Comparison of ENCODE assay signal across 9 cellular contexts in the genomic region with DNA sequence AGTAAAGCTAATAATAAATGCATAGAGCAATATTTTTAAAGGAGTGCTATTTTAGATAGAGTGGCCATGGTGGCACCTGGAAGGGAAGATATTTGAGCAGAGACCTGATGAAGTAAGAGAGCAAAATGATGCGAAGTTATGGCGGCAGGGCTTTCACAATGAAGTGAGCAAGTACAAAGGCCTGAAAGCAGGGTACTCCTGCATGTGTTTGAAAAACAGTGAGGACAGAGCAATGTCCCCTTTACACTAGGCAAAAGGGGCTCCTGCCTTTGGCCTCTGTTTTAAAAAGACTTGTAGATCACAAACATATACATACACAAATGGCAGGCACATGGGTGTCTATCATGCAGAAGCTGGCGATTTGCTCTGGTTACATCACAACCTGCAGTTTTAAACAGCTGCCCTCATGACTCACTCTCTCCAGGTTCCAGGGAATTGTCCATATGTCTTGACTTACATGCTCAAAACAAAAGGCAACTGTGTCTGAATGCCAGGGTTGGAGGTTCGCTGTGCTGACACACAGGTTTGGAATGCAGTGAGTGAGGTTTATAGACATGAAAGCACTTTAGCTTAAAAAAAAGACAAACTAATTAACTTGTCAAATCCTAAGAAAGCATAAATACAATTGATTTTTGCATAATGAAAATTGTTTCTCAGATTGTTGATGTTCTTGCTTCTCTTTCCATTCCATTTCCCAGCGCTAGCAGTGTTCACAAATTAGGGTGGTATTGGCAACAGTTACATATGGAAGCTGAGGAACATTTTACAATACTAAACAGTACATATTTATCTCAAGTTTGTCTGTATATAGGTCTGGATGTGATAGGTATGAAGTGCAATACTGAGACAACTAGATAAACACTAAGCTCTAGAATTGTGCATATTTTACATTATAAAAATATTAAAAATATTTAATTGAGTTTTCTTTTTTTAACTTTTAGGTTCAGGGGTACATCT.
DNase-seq lines count a peak whose midpoint lies in the region; ATAC-seq and TF ChIP-seq lines count a peak whose summit lies in the region.
"Had no signal": no experiment of that assay in that cellular context is flagged by ENCODE, and none has a peak within 500 bp of the region (broad histone marks: within the 10 kb centered on the region; RNA-seq: fewer than 3 reads in every experiment).

No MANE protein-coding gene starts in this region.

- DNase-seq in COLO668 (lab: John Stamatoyannopoulos, UW; ENCODE audit: unreplicated experiment) (peak; percentile 28), body of pancreas (peak; percentile 39 to 88 (median 60)), left kidney (ENCODE audit: low read depth, low spot score) (peak; percentile 7), NCI-H1092 treated with DMSO at 0.1 percent for 48 hours (lab: John Stamatoyannopoulos, UW) (no peak), mesenteric fat pad (ENCODE audit: low spot score) (no peak), SKM-1 treated with dmso at 0.1 percent for 144 hours (lab: John Stamatoyannopoulos, UW; ENCODE audit: unreplicated experiment) (no peak)
- DNase-seq in NK-92 treated with Interleukin-12 subunit alpha and Interleukin-12 subunit beta, amount 100 ng/mL, for 24 hours (lab: John Stamatoyannopoulos, UW) = no peak
- DNase-seq: activated CD8-positive, alpha-beta T cell treated with anti-CD3 and anti-CD28 coated beads, Interleukin-2, amount 10 ng/mL, durations not matched to agents 7 days and 5 days had no signal

- H3K27me3 ChIP-seq in HUES48 (ENCODE audit: control insufficient read depth, insufficient read depth, low read length) (no peaks in the 10 kb centered on the region), body of pancreas (no peaks in the 10 kb centered on the region)

- no peaks in the 10 kb centered on the region for H3K9me3 ChIP-seq in HUES48 (ENCODE audit: control insufficient read depth, insufficient read depth, low read length)
- H3K9me3 ChIP-seq in body of pancreas = no peaks in the 10 kb centered on the region

- H3K9ac ChIP-seq in HUES48 (ENCODE audit: low read depth, low read length) = no peak overlapping the region

- H3K36me3 ChIP-seq in HUES48 (ENCODE audit: control insufficient read depth, insufficient read depth, low read length) (no peaks in the 10 kb centered on the region), body of pancreas (replicated peaks in 1 of 2; ENCODE audit: insufficient read depth in 1 of 2, low read depth in 2 of 2) (no peaks in the 10 kb centered on the region)

- no peak overlapping the region for H3K4me3 ChIP-seq in HUES48 (ENCODE audit: low read depth, low read length)
- H3K4me3 ChIP-seq in body of pancreas = no peak overlapping the region

- H3K4me1 ChIP-seq in HUES48 (ENCODE audit: control insufficient read depth, insufficient read depth, low read length) (peaks cover 6% of the 10 kb centered on the region; the same call in 1 of the 2 replicates), body of pancreas (no peaks in the 10 kb centered on the region)

- H3K27ac ChIP-seq in HUES48 (ENCODE audit: low read depth, low read length) (peak overlapping the region; percentile 74), body of pancreas (peak overlapping the region; percentile 4 to 57 (median 43))

- ATAC-seq in body of pancreas = peak; percentile 97
- ATAC-seq: activated CD8-positive, alpha-beta T cell treated with anti-CD3 and anti-CD28 coated beads, Interleukin-2, amount 10 ng/mL, durations not matched to agents 7 days and 5 days had no signal

- no peak for TF ChIP-seq CTCF in body of pancreas (IDR thresholded peaks at IDR 0.05)

- TF ChIP-seq POLR2A in body of pancreas (IDR thresholded peaks at IDR 0.05) = no peak

- WGBS in body of pancreas, 2 donors = 44 to 52% methylated on average over 5 of the region's 5 CpGs

- intact Hi-C loops in body of pancreas (cut with DNase I) = no loop called here

Comparison
In these comparisons a context has a peak if more than half of its experiments do, and no peak if none do; other contexts are left out.
1. DNase-seq: peak in COLO668 (single experiment), body of pancreas (4 of 4) and left kidney (single experiment); none in NCI-H1092 treated with DMSO at 0.1 percent for 48 hours (single experiment), mesenteric fat pad (single experiment), NK-92 treated with Interleukin-12 subunit alpha and Interleukin-12 subunit beta, amount 100 ng/mL, for 24 hours (single experiment) and SKM-1 treated with dmso at 0.1 percent for 144 hours (single experiment).